ENCODE assay signal across 1 cellular context in the genomic region with DNA sequence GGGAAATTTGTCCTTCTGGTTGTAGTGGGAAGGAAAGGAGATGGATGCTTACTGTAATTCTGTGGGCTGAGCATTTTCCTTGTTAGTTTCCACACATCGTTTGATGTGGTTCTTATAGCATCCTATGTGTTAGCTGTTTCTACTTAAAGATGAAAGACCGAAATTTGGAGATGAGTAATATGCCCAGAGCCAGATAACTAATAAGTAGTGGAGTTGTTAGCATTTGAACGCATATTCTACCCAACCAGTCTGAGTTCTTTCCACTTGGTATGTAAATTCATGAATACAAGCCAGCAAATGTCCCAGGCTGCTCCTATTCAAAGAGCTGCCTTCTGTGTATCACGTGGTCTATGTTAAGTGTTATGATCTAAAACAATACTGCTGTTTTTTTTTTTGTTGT.
TF ChIP-seq lines count a peak whose summit lies in the region.

No MANE protein-coding gene starts in this region.

TF ChIP-seq in HepG2, 621 proteins besides CTCF, POLR2A, EP300 and RAD21:
- no peak for TF ChIP-seq RFX5 (IDR thresholded peaks at IDR 0.05; ENCODE audit: low read depth, low read length)
